ENCODE assay signal across 11 cellular contexts in genomic region chr10:122149138-122149606, GRCh38.
DNase-seq lines count a peak whose midpoint lies in the region; ATAC-seq and TF ChIP-seq lines count a peak whose summit lies in the region.
"Had no signal": no experiment of that assay in that cellular context is flagged by ENCODE, and none has a peak within 500 bp of the region (broad histone marks: within the 10 kb centered on the region; RNA-seq: fewer than 3 reads in every experiment).

No MANE protein-coding gene starts in this region.

- peaks cover 0 to 4% (median 0%) of the 10 kb centered on the region in 5 donors for H3K36me3 Mint-ChIP-seq in naive thymus-derived CD4-positive, alpha-beta T cell
- H3K36me3 Mint-ChIP-seq: stimulated activated effector memory CD8-positive, alpha-beta T cell treated with anti-CD3 and anti-CD28 coated beads, Interleukin-12 subunit alpha, Interleukin-12 subunit beta, amount 100 ng/mL, for 72 hours had no signal

- peaks cover 0 to 2% (median 0%) of the 10 kb centered on the region in 7 donors for H3K4me1 Mint-ChIP-seq in naive thymus-derived CD4-positive, alpha-beta T cell
- H3K4me1 Mint-ChIP-seq: activated B cell treated with CpG ODN at 0.5 μM for 24 hours; stimulated activated effector memory CD8-positive, alpha-beta T cell treated with anti-CD3 and anti-CD28 coated beads, Interleukin-12 subunit alpha, Interleukin-12 subunit beta, amount 100 ng/mL, for 72 hours had no signal

- peaks cover 0 to 15% (median 2%) of the 10 kb centered on the region in 11 donors for H3K9me3 Mint-ChIP-seq in naive thymus-derived CD4-positive, alpha-beta T cell
- H3K9me3 Mint-ChIP-seq: stimulated activated effector memory CD8-positive, alpha-beta T cell treated with anti-CD3 and anti-CD28 coated beads, Interleukin-12 subunit alpha, Interleukin-12 subunit beta, amount 100 ng/mL, for 72 hours had no signal

- H3K4me3 Mint-ChIP-seq in naive thymus-derived CD4-positive, alpha-beta T cell = no peak overlapping the region
- H3K4me3 Mint-ChIP-seq: activated B cell treated with CpG ODN at 0.5 μM for 24 hours; stimulated activated effector memory CD8-positive, alpha-beta T cell treated with anti-CD3 and anti-CD28 coated beads, Interleukin-12 subunit alpha, Interleukin-12 subunit beta, amount 100 ng/mL, for 72 hours had no signal

- ATAC-seq in lower lobe of right lung = peak; percentile 12 to 43
- no peak for ATAC-seq in naive thymus-derived CD4-positive, alpha-beta T cell
- ATAC-seq: stimulated activated effector memory CD8-positive, alpha-beta T cell treated with anti-CD3 and anti-CD28 coated beads, Interleukin-12 subunit alpha, Interleukin-12 subunit beta, amount 100 ng/mL, for 72 hours had no signal

- peak overlapping the region; percentile 24 to 50 (median 48) for H3K9ac ChIP-seq in skeletal muscle tissue (ENCODE audit: low read depth in 1 of 3, low read length in 3 of 3)

- POLR2A ChIA-PET in naive thymus-derived CD4-positive, alpha-beta T cell (lab: Charles Lee) = no interaction called here

- H3K9me3 ChIP-seq in lower lobe of right lung (no peaks in the 10 kb centered on the region), skeletal muscle tissue (ENCODE audit: control insufficient read depth in 3 of 3, low read length in 3 of 3) (no peaks in the 10 kb centered on the region)
- no peaks in the 10 kb centered on the region for H3K9me3 ChIP-seq in naive thymus-derived CD4-positive, alpha-beta T cell (ENCODE audit: control insufficient read depth in 2 of 3, low read length in 3 of 3)

- H3K27ac Mint-ChIP-seq in naive thymus-derived CD4-positive, alpha-beta T cell = no peak overlapping the region
- H3K27ac Mint-ChIP-seq: activated B cell treated with CpG ODN at 0.5 μM for 24 hours; stimulated activated effector memory CD8-positive, alpha-beta T cell treated with anti-CD3 and anti-CD28 coated beads, Interleukin-12 subunit alpha, Interleukin-12 subunit beta, amount 100 ng/mL, for 72 hours had no signal

- no peak overlapping the region for H3K4me3 ChIP-seq in H7 (ENCODE audit: insufficient read depth, low read depth, low read length)
- H3K4me3 ChIP-seq in coronary artery = peak overlapping the region; percentile 54
- H3K4me3 ChIP-seq in lower lobe of right lung = no peak overlapping the region
- H3K4me3 ChIP-seq in skeletal muscle tissue (ENCODE audit: low read length in 3 of 3) = peak overlapping the region in 2 of 3 donors; percentile 21 to 29
- H3K4me3 ChIP-seq in naive thymus-derived CD4-positive, alpha-beta T cell (ENCODE audit: low read length) = no peak overlapping the region

- DNase-seq in H7 = peak; percentile 54
- DNase-seq in coronary artery (ENCODE audit: low spot score) = peak; percentile 86
- no peak for DNase-seq in lower lobe of right lung
- no peak for DNase-seq in T-helper 9 cell
- no peak for DNase-seq in putamen (ENCODE audit: low spot score)
- DNase-seq in naive thymus-derived CD4-positive, alpha-beta T cell = no peak
- DNase-seq in effector CD4-positive, alpha-beta T cell = no peak
- DNase-seq: activated B cell treated with CpG ODN at 0.5 μM for 24 hours, NCI-H2081 had no signal

- intact Hi-C loops in lower lobe of right lung (cut with DNase I) = no loop called here
- intact Hi-C loops in naive thymus-derived CD4-positive, alpha-beta T cell (cut with micrococcal nuclease) = no loop called here

- H3K27me3 ChIP-seq in H7 (ENCODE audit: control insufficient read depth, insufficient read depth, low read length) = no peaks in the 10 kb centered on the region
- H3K27me3 ChIP-seq in lower lobe of right lung (ENCODE audit: low read depth) = no peaks in the 10 kb centered on the region
- H3K27me3 ChIP-seq in skeletal muscle tissue (ENCODE audit: control insufficient read depth in 3 of 3, insufficient read depth in 3 of 3, low read length in 3 of 3) = no peaks in the 10 kb centered on the region
- no peaks in the 10 kb centered on the region for H3K27me3 ChIP-seq in naive thymus-derived CD4-positive, alpha-beta T cell (ENCODE audit: control insufficient read depth in 2 of 2, insufficient read depth in 2 of 2, low read length in 2 of 2)

- CTCF ChIA-PET in naive thymus-derived CD4-positive, alpha-beta T cell (lab: Charles Lee) = no interaction called here

- peaks cover 33% of the 10 kb centered on the region for H3K4me1 ChIP-seq in lower lobe of right lung
- H3K4me1 ChIP-seq in skeletal muscle tissue (ENCODE audit: control insufficient read depth in 3 of 3, insufficient read depth in 3 of 3, low read length in 3 of 3) = peaks cover 49 to 74% (median 73%) of the 10 kb centered on the region in 3 donors
- no peaks in the 10 kb centered on the region for H3K4me1 ChIP-seq in naive thymus-derived CD4-positive, alpha-beta T cell (ENCODE audit: control insufficient read depth in 2 of 2, insufficient read depth in 2 of 2, low read length in 2 of 2)

- H3K36me3 ChIP-seq in H7 (replicated peaks; ENCODE audit: control insufficient read depth, insufficient read depth, low read length) (peaks cover 3% of the 10 kb centered on the region), lower lobe of right lung (peaks cover 80% of the 10 kb centered on the region), skeletal muscle tissue (ENCODE audit: control insufficient read depth in 3 of 3, insufficient read depth in 3 of 3, low read length in 3 of 3) (peaks cover 24 to 35% (median 27%) of the 10 kb centered on the region in 3 donors)
- H3K36me3 ChIP-seq in naive thymus-derived CD4-positive, alpha-beta T cell (ENCODE audit: control insufficient read depth in 2 of 3, insufficient read depth in 3 of 3, low read length in 3 of 3) = no peaks in the 10 kb centered on the region

- H3K27ac ChIP-seq in coronary artery = peak overlapping the region; percentile 74 to 82
- peak overlapping the region; percentile 39 for H3K27ac ChIP-seq in lower lobe of right lung
- peak overlapping the region; percentile 93 for H3K27ac ChIP-seq in skeletal muscle tissue (ENCODE audit: low read depth, low read length)
- H3K27ac ChIP-seq in naive thymus-derived CD4-positive, alpha-beta T cell (ENCODE audit: low read depth, low read length) = no peak overlapping the region

- TF ChIP-seq CTCF in coronary artery (IDR thresholded peaks at IDR 0.05) (no peak), lower lobe of right lung (IDR thresholded peaks at IDR 0.05) (no peak)

- peaks cover 0 to 20% (median 11%) of the 10 kb centered on the region in 5 donors for H3K27me3 Mint-ChIP-seq in naive thymus-derived CD4-positive, alpha-beta T cell
- H3K27me3 Mint-ChIP-seq: activated B cell treated with CpG ODN at 0.5 μM for 24 hours had no signal

Comparison
In these comparisons a context has a peak if more than half of its experiments do, and no peak if none do; other contexts are left out.
1. DNase-seq: peak in H7 (single experiment) and coronary artery (single experiment); none in lower lobe of right lung (single experiment), T-helper 9 cell (single experiment), putamen (single experiment), naive thymus-derived CD4-positive, alpha-beta T cell (0 of 9) and effector CD4-positive, alpha-beta T cell (single experiment).
2. H3K4me3 ChIP-seq: peak in coronary artery (single experiment) and skeletal muscle tissue (2 of 3); none in H7 (single experiment), lower lobe of right lung (single experiment) and naive thymus-derived CD4-positive, alpha-beta T cell (single experiment).